10 cellular contexts compared by ENCODE assay signal in genomic region chr1:226635456-226635941, GRCh38.
DNase-seq lines count a peak whose midpoint lies in the region; ATAC-seq, FAIRE-seq and TF ChIP-seq lines count a peak whose summit lies in the region.
"Had no signal": no experiment of that assay in that cellular context is flagged by ENCODE, and none has a peak within 500 bp of the region (broad histone marks: within the 10 kb centered on the region; RNA-seq: fewer than 3 reads in every experiment).

No MANE protein-coding gene starts in this region.

- H3K4me1 ChIP-seq in right atrium auricular region (peaks cover 0 to 31% of the 10 kb centered on the region in 2 donors), uterus (peaks cover 0 to 11% of the 10 kb centered on the region in 2 donors), small intestine (ENCODE audit: control insufficient read depth in 2 of 2, insufficient read depth in 1 of 2, low read depth in 1 of 2, low read length in 1 of 2) (no peaks in the 10 kb centered on the region)
- H3K4me1 ChIP-seq: A549 had no signal

- no peaks in the 10 kb centered on the region for H3K27me3 ChIP-seq in right atrium auricular region
- H3K27me3 ChIP-seq in uterus = no peaks in the 10 kb centered on the region
- H3K27me3 ChIP-seq in small intestine (ENCODE audit: control insufficient read depth in 2 of 2, insufficient read depth in 2 of 2, low read length in 2 of 2) = no peaks in the 10 kb centered on the region

- TF ChIP-seq CTCF in right atrium auricular region (IDR thresholded peaks at IDR 0.05) (no peak), uterus (IDR thresholded peaks at IDR 0.05) (no peak)

- no peak for ATAC-seq in Right ventricle myocardium inferior
- peak; percentile 24 for ATAC-seq in left colon

- no peak overlapping the region for H3K4me3 ChIP-seq in right atrium auricular region
- H3K4me3 ChIP-seq in uterus = no peak overlapping the region
- no peak overlapping the region for H3K4me3 ChIP-seq in small intestine (ENCODE audit: low read depth in 1 of 2, low read length in 2 of 2)
- H3K4me3 ChIP-seq: A549 had no signal

- TF ChIP-seq POLR2A in uterus (IDR thresholded peaks at IDR 0.05) = no peak

- intact Hi-C loops in Right ventricle myocardium inferior (cut with DNase I) (loop anchor here (10.0 kb wide), 1 partner anchor 799 kb away; no protein-coding TSS in a partner anchor), left colon (cut with DNase I, micrococcal nuclease) (no loop called here), uterus (cut with DNase I; ENCODE audit: low total_unique reads) (no loop called here)

- H3K36me3 ChIP-seq in right atrium auricular region = peaks cover 6% of the 10 kb centered on the region
- no peaks in the 10 kb centered on the region for H3K36me3 ChIP-seq in uterus
- H3K36me3 ChIP-seq in small intestine (ENCODE audit: control insufficient read depth in 2 of 2, insufficient read depth in 2 of 2, low read length in 2 of 2) = no peaks in the 10 kb centered on the region

- 73 to 79% (median 74%) methylated on average over 11 of the region's 11 CpGs for WGBS in small intestine, 3 donors

- H3K27ac ChIP-seq in right atrium auricular region (no peak overlapping the region), uterus (peak overlapping the region; percentile 52 to 78), small intestine (ENCODE audit: low read depth in 1 of 2, low read length in 1 of 2) (no peak overlapping the region)
- H3K27ac ChIP-seq: A549 had no signal

- FAIRE-seq in small intestine (lab: Jason Lieb, UNC) = no peak
- FAIRE-seq: A549 had no signal

- H3K9me3 ChIP-seq in right atrium auricular region (no peaks in the 10 kb centered on the region), uterus (no peaks in the 10 kb centered on the region), small intestine (ENCODE audit: control insufficient read depth, low read depth) (no peaks in the 10 kb centered on the region)
- H3K9me3 ChIP-seq: A549 had no signal

- DNase-seq in Right ventricle myocardium inferior (ENCODE audit: missing footprints) = peak; percentile 31
- no peak for DNase-seq in right atrium auricular region (ENCODE audit: low spot score)
- peak; percentile 36 for DNase-seq in activated T-helper 9 cell treated with anti-CD3 and anti-CD28 coated beads, Interleukin-2, amount 50 U/mL, for 16 hours (ENCODE audit: low read depth)
- DNase-seq in left colon = peak in 1 of 2 donors; percentile 22
- DNase-seq in uterus = peak in 1 of 2 donors; percentile 14
- no peak for DNase-seq in ureter (ENCODE audit: low spot score)
- DNase-seq in small intestine = no peak
- no peak for DNase-seq in occipital lobe (lab: John Stamatoyannopoulos, UW)
- DNase-seq: NCI-H1930 had no signal

Comparison
In these comparisons a context has a peak if more than half of its experiments do, and no peak if none do; other contexts are left out.
1. DNase-seq: peak in Right ventricle myocardium inferior (single experiment) and activated T-helper 9 cell treated with anti-CD3 and anti-CD28 coated beads, Interleukin-2, amount 50 U/mL, for 16 hours (single experiment); none in right atrium auricular region (single experiment), ureter (single experiment), small intestine (single experiment) and occipital lobe (single experiment).
2. H3K27ac ChIP-seq: peak in uterus (2 of 2); none in right atrium auricular region (0 of 2) and small intestine (0 of 2).